ENCODE assay signal across 12 cellular contexts in the genomic region with DNA sequence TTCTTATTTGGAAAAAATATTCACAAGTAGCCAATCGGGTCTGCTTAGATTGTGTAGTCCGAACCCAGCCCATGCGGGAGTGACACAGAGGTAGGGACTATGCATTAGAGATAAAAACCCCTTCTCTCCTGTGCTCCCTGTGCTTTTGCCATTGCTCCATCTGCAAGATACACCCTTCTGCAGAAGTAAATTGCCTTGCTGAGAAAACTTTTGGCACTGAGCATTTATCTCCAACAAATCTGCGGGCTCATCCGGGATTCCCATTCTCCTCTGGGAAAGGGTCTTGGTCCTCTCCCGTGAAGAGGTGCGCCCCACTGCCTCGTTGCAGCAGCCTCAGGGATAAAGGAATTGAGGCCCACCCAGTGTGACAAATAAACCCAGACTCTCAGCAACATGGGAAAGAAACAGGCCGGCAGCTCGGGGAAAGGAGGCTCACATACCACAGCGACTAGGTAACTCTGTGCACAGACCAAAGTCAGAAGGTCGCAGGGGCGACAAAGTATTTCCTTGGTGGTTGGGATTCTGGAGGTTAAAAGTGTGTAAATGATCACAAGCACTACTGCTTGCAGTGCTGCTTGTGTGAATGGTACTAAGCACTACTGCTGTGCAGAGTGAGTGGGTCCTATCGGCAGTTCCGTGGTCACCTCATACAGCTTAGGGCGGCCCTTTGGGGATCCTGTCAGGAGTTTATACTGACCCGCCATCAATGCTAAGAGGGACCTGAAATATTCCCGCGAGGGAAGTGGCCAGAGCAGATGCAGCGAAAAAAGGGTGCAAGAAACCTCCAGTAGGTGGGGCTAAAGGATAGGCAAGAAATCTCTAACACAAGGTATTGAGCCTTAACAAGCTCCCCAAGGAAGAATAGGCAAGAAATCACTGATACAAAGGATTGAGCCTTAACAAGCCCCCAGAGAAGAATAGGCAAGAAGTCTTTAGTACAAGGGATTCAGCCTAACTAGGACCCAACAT. TPM values are rescaled to one million over a fixed set of nuclear protein-coding genes. Genes with fewer than 3 reads are reported as not detected.
DNase-seq lines count a peak whose midpoint lies in the region; ATAC-seq and TF ChIP-seq lines count a peak whose summit lies in the region.
"Had no signal": no experiment of that assay in that cellular context is flagged by ENCODE, and none has a peak within 500 bp of the region (broad histone marks: within the 10 kb centered on the region; RNA-seq: fewer than 3 reads in every experiment).

No MANE protein-coding gene starts in this region.

- CTCF ChIA-PET in HCT116 (lab: Charles Lee): no interaction called here
- CTCF ChIA-PET in GM10248 (lab: Yijun Ruan, JAX): interaction anchor here (1.0 to 1.1 kb wide), 2 partner anchors 8 to 10 kb away, joined by 3 to 4 read pairs; no protein-coding TSS in a partner anchor

- no peak overlapping the region for H2AFZ ChIP-seq in HCT116 (ENCODE audit: low read depth, low read length, poor library complexity, severe bottlenecking)

- peaks cover 100% of the 10 kb centered on the region for H3K79me2 ChIP-seq in HCT116 (ENCODE audit: insufficient read depth, low read length)

- TF ChIP-seq POLR2A in HCT116 (IDR thresholded peaks at IDR 0.05; ENCODE audit: borderline replicate concordance, extremely low read depth, insufficient read depth, insufficient read length): no peak

- RAD21 ChIA-PET in HCT116 (lab: Charles Lee; ENCODE audit: low non-redundant PET in 1 of 2, low total read pairs in 2 of 2, uncharacterized antibody in 2 of 2, unreplicated experiment in 2 of 2): no interaction called here

- H3K9me3 ChIP-seq in HCT116 (ENCODE audit: control insufficient read depth in 1 of 2, insufficient read depth in 1 of 2, low read depth in 1 of 2, low read length in 2 of 2): peaks cover 5 to 8% of the 10 kb centered on the region in 2 experiments; a peak in 2 of 4 replicates

- ATAC-seq in HCT116: 0 out of 2 replicates have a peak, but pooled peaks have one; percentile 42
- ATAC-seq in foreskin keratinocyte: no peak
- ATAC-seq: activated T-cell treated with anti-CD3 and anti-CD28 coated beads, Interleukin-2, amount 50 U/mL, for 72 hours; Panc1 had no signal

- intact Hi-C loops in HCT116 (cut with micrococcal nuclease): no loop called here

- POLR2A ChIA-PET in HCT116 (lab: Charles Lee) (no interaction called here), GM10248 (lab: Yijun Ruan, JAX) (no interaction called here)

- TF ChIP-seq RAD21 in HCT116 (IDR thresholded peaks at IDR 0.05; ENCODE audit: low read depth): peak; percentile 27; the same call in 1 of the 2 replicates

- DNase-seq in HCT116 (ENCODE audit: low read depth, low spot score): peak; percentile 3
- peak; percentile 61 for DNase-seq in SKM-1 (lab: John Stamatoyannopoulos, UW; ENCODE audit: unreplicated experiment)
- no peak for DNase-seq in foreskin keratinocyte
- no peak for DNase-seq in GOT3 (lab: John Stamatoyannopoulos, UW)
- DNase-seq in retina: no peak
- no peak for DNase-seq in GM10248 (ENCODE audit: extremely low spot score)
- DNase-seq in NCI-H2029 treated with DMSO at 0.1 percent for 48 hours (lab: John Stamatoyannopoulos, UW): no peak
- DNase-seq: NCI-H1930 had no signal

- H3K27me3 ChIP-seq in HCT116 (ENCODE audit: insufficient read depth, low read length) (no peaks in the 10 kb centered on the region), foreskin keratinocyte (no peaks in the 10 kb centered on the region)
- H3K27me3 ChIP-seq: esophagus muscularis mucosa had no signal

- H3K4me3 ChIP-seq in HCT116 (replicated peaks in 1 of 2; ENCODE audit: low read depth in 1 of 2, low read length in 2 of 2): no peak overlapping the region
- H3K4me3 ChIP-seq: esophagus muscularis mucosa had no signal

- H3K9me2 ChIP-seq in HCT116 (ENCODE audit: insufficient read depth): no peaks in the 10 kb centered on the region

- no peak overlapping the region for H3K9ac ChIP-seq in HCT116 (ENCODE audit: low read length)

- H3K4me1 ChIP-seq in HCT116 (ENCODE audit: control insufficient read depth in 1 of 2, insufficient read depth in 2 of 2, low read length in 2 of 2) (no peaks in the 10 kb centered on the region), foreskin keratinocyte (no peaks in the 10 kb centered on the region)

- H3K27ac ChIP-seq in C4-2B (no peak overlapping the region), HCT116 (ENCODE audit: low read depth, low read length) (no peak overlapping the region), foreskin keratinocyte (no peak overlapping the region)
- H3K27ac ChIP-seq: esophagus muscularis mucosa had no signal

- H3K4me2 ChIP-seq in HCT116 (ENCODE audit: low read length): no peak overlapping the region

- no peaks in the 10 kb centered on the region for H4K20me1 ChIP-seq in HCT116 (ENCODE audit: insufficient read depth)

- peak; percentile 22 for TF ChIP-seq CTCF in C4-2B (conservative IDR thresholded peaks at IDR 0.05)
- TF ChIP-seq CTCF in HCT116 (IDR thresholded peaks at IDR 0.05 in 2 of 3, conservative IDR thresholded peaks at IDR 0.05 in 1 of 3; ENCODE audit: borderline replicate concordance in 1 of 3, insufficient read depth in 1 of 3, low read depth in 2 of 3, low read length in 2 of 3): peak in 2 of 3 experiments; percentile 33 to 48; a peak in 4 of 6 replicates
- peak; percentile 43 for TF ChIP-seq CTCF in foreskin keratinocyte (conservative IDR thresholded peaks at IDR 0.05)
- TF ChIP-seq CTCF in GM10248 (IDR thresholded peaks at IDR 0.05; ENCODE audit: control extremely low read depth, extremely low read depth, low read depth, missing control alignments): no peak

- H3K36me3 ChIP-seq in HCT116 (ENCODE audit: control insufficient read depth in 1 of 2, insufficient read depth in 2 of 2, low read length in 2 of 2): no peaks in the 10 kb centered on the region
- H3K36me3 ChIP-seq: esophagus muscularis mucosa had no signal

- no TSS peak for BruUV-seq in HCT116 (replicated peaks; lab: Mats Ljungman, UMichigan)

TF ChIP-seq in HCT116, 20 proteins besides CTCF, POLR2A, EP300 and RAD21:
- no peak for TF ChIP-seq POLR2AphosphoS5 (IDR thresholded peaks at IDR 0.05; ENCODE audit: low read depth, low read length)
- no peak for TF ChIP-seq EZH2phosphoT487 (IDR thresholded peaks at IDR 0.05; ENCODE audit: borderline replicate concordance)
- TF ChIP-seq, protein P1, sequence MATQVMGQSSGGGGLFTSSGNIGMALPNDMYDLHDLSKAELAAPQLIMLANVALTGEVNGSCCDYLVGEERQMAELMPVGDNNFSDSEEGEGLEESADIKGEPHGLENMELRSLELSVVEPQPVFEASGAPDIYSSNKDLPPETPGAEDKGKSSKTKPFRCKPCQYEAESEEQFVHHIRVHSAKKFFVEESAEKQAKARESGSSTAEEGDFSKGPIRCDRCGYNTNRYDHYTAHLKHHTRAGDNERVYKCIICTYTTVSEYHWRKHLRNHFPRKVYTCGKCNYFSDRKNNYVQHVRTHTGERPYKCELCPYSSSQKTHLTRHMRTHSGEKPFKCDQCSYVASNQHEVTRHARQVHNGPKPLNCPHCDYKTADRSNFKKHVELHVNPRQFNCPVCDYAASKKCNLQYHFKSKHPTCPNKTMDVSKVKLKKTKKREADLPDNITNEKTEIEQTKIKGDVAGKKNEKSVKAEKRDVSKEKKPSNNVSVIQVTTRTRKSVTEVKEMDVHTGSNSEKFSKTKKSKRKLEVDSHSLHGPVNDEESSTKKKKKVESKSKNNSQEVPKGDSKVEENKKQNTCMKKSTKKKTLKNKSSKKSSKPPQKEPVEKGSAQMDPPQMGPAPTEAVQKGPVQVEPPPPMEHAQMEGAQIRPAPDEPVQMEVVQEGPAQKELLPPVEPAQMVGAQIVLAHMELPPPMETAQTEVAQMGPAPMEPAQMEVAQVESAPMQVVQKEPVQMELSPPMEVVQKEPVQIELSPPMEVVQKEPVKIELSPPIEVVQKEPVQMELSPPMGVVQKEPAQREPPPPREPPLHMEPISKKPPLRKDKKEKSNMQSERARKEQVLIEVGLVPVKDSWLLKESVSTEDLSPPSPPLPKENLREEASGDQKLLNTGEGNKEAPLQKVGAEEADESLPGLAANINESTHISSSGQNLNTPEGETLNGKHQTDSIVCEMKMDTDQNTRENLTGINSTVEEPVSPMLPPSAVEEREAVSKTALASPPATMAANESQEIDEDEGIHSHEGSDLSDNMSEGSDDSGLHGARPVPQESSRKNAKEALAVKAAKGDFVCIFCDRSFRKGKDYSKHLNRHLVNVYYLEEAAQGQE (IDR thresholded peaks at IDR 0.05; ENCODE audit: low read depth): no peak
- TF ChIP-seq CBX3 (IDR thresholded peaks at IDR 0.05; ENCODE audit: low read depth): peak; percentile 85; the same call in 1 of the 2 replicates
- TF ChIP-seq ZFX (IDR thresholded peaks at IDR 0.05): no peak
- no peak for TF ChIP-seq ATF3 (IDR thresholded peaks at IDR 0.05)
- no peak for TF ChIP-seq EGR1 (IDR thresholded peaks at IDR 0.05; ENCODE audit: low read depth)
- no peak for TF ChIP-seq CEBPB (IDR thresholded peaks at IDR 0.05; ENCODE audit: low read depth)
TF ChIP-seq in HCT116: peak in this region for 1.

RNA-seq across cellular contexts. Expression of gene GSK3B, which starts 54.3 kb away (rescaled TPM):
- 50.0 TPM for total RNA-seq in HCT116 (2021; ENCODE audit: unreplicated experiment)
- polyA plus RNA-seq in HCT116 (2012): 24.6 and 25.6 TPM in 2 replicates
- 92.4 and 96.0 TPM in 2 replicates for total RNA-seq in foreskin keratinocyte
- polyA plus RNA-seq in foreskin keratinocyte: 34.6 and 37.2 TPM in 2 replicates

Comparison
In these comparisons a context has a peak if more than half of its experiments do, and no peak if none do; other contexts are left out.
1. DNase-seq: peak in HCT116 (single experiment) and SKM-1 (single experiment); none in foreskin keratinocyte (0 of 2), GOT3 (single experiment), retina (single experiment), GM10248 (single experiment) and NCI-H2029 treated with DMSO at 0.1 percent for 48 hours (single experiment).